Comparison of ENCODE assay signal across 15 cellular contexts in the genomic region with DNA sequence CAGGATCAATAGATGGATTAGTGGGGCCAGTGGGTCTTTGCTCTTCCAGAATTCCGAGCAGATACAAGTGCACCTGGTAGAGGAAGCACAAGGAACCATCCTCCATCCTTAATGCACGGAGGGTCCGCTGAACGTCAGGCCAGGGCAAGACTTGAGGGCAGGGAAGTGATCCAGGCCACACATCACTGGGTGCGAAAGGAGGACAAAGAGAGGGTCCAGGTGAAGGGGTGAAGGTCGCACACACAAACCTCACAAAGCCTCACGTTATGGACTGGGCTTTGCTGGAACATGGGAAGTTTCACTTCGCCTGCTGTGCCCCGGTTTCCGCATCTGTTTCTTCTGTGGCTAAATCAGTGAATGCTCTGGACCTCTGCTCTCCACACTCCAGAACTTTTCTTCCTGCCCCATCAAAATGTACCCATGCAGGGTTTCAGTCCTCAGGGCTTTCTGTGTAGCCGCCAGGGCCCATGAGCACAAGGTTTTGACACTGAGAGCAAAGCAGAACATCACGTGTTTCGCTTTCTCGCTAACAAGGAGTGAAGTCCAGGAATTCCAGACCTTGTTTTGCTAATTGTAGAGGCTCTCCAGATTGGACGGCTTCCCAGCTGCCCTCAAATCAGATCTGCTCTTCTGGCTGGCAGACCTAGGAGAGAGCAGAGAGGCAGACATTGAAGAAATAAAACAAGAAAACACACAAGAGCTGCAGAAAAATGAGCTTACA. TPM values are rescaled to one million over a fixed set of nuclear protein-coding genes. Genes with fewer than 3 reads are reported as not detected.
A peak's percentile ranks its signal among the peaks of the same experiment; 100 is the strongest.
DNase-seq lines count a peak whose midpoint lies in the region; ATAC-seq, FAIRE-seq and TF ChIP-seq lines count a peak whose summit lies in the region.
"Had no signal": no experiment of that assay in that cellular context is flagged by ENCODE, and none has a peak within 500 bp of the region (broad histone marks: within the 10 kb centered on the region; RNA-seq: fewer than 3 reads in every experiment).

No MANE protein-coding gene starts in this region.

- intact Hi-C loops in posterior vena cava (cut with DNase I), result no loop called here

- TF ChIP-seq CTCF in bronchial epithelial cell (IDR thresholded peaks at IDR 0.05; ENCODE audit: insufficient read depth, low read length, severe bottlenecking) (no peak), right atrium auricular region (IDR thresholded peaks at IDR 0.05) (no peak)

- DNase-seq in EH (ENCODE audit: low read depth), result peak; percentile 52
- DNase-seq in bronchial epithelial cell (ENCODE audit: low read depth), result no peak
- DNase-seq in right atrium auricular region (ENCODE audit: low spot score), result no peak
- DNase-seq in posterior vena cava (ENCODE audit: low spot score), result peak; percentile 26
- no peak for DNase-seq in T-helper 1 cell
- DNase-seq: kidney glomerular epithelial cell, MM.1S, NCI-H2171, PC-9, T-helper 17 cell had no signal

- peaks cover 0 to 15% of the 10 kb centered on the region in 2 donors for H3K4me1 ChIP-seq in right atrium auricular region
- H3K4me1 ChIP-seq: vagina had no signal

- FAIRE-seq in bronchial epithelial cell (lab: Jason Lieb, UNC), result peak; percentile 36

- ATAC-seq in GM19455 (IDR thresholded peaks at IDR 0.05; ENCODE audit: unreplicated experiment) (no peak), GM19324 (IDR thresholded peaks at IDR 0.05; ENCODE audit: low FRiP score, unreplicated experiment) (no peak), HG03095 (IDR thresholded peaks at IDR 0.05; ENCODE audit: unreplicated experiment) (no peak)
- ATAC-seq: esophagus mucosa, T-helper 17 cell had no signal

- H3K27ac ChIP-seq in right atrium auricular region, result peak overlapping the region; percentile 70 to 90
- H3K27ac ChIP-seq: PC-9, vagina had no signal

- H3K36me3 ChIP-seq in bronchial epithelial cell (ENCODE audit: control insufficient read depth, insufficient read depth, low read length) (no peaks in the 10 kb centered on the region), right atrium auricular region (no peaks in the 10 kb centered on the region)
- H3K36me3 ChIP-seq: vagina had no signal

- no peaks in the 10 kb centered on the region for H3K27me3 ChIP-seq in bronchial epithelial cell (ENCODE audit: control insufficient read depth, insufficient read depth, low read length)
- H3K27me3 ChIP-seq in right atrium auricular region, result no peaks in the 10 kb centered on the region
- H3K27me3 ChIP-seq: vagina had no signal

- H3K9me3 ChIP-seq in right atrium auricular region, result peaks cover 0 to 21% of the 10 kb centered on the region in 2 donors
- H3K9me3 ChIP-seq: vagina had no signal

- H3K4me3 ChIP-seq in bronchial epithelial cell (ENCODE audit: low read depth, low read length), result no peak overlapping the region
- H3K4me3 ChIP-seq in right atrium auricular region, result no peak overlapping the region
- H3K4me3 ChIP-seq: PC-9, vagina had no signal

RNA-seq across cellular contexts. Expression of a gene that starts 56.3 kb away (rescaled TPM):
- total RNA-seq in bronchial epithelial cell (0.26 and 3.4 TPM in 2 replicates), right atrium auricular region (10 to 100 TPM; 43.4 to 55.1 TPM), posterior vena cava (10 to 100 TPM; 10.6 to 15.5 TPM)

Comparison
In these comparisons a context has a peak if more than half of its experiments do, and no peak if none do; other contexts are left out.
1. DNase-seq: peak in EH (single experiment) and posterior vena cava (single experiment); none in bronchial epithelial cell (single experiment), right atrium auricular region (single experiment) and T-helper 1 cell (0 of 5).